Comparison of ENCODE assay signal across 9 cellular contexts in the genomic region with DNA sequence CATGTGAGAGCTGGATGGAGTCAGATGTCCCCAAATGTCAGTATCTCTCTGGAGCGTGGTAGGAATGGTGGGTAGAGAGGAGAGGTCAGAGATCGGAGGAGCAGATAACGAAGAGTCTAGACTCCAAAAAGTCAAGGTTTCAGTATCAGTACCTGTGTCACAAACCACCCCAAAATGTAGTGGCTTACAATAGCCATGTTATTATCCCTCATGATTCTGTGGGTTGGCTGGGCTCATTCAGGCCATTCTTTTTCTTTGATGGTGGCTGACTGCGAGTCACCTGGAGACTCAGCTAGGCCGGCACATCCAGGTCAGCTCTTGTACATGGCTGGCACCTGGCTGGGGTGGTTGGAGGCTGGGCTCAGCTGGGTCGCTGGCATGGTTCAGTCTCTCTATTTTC. TPM values are rescaled to one million over a fixed set of nuclear protein-coding genes. Genes with fewer than 3 reads are reported as not detected.
A peak's percentile ranks its signal among the peaks of the same experiment; 100 is the strongest.
DNase-seq lines count a peak whose midpoint lies in the region; ATAC-seq, FAIRE-seq and TF ChIP-seq lines count a peak whose summit lies in the region.
"Had no signal": no experiment of that assay in that cellular context is flagged by ENCODE, and none has a peak within 500 bp of the region (broad histone marks: within the 10 kb centered on the region; RNA-seq: fewer than 3 reads in every experiment).

No MANE protein-coding gene starts in this region.

- ATAC-seq in HG03196 (IDR thresholded peaks at IDR 0.05; ENCODE audit: unreplicated experiment) (peak; percentile 10), HG02571 (IDR thresholded peaks at IDR 0.05; ENCODE audit: unreplicated experiment) (no peak)

- no peaks in the 10 kb centered on the region for H3K27me3 Mint-ChIP-seq in activated T-helper 2 cell treated with anti-CD3 and anti-CD28 coated beads, Interferon-gamma antibody, Interleukin-2, Interleukin-4, amounts not matched to agents 10 μg/mL and 5 μg/mL and 100 μg/mL, durations not matched to agents 14 hours and 24 hours and 36 hours (ENCODE audit: low read depth)

- no peak; the same call in 1 of the 2 replicates for TF ChIP-seq POLR2A in GM12891 (IDR thresholded peaks at IDR 0.05; ENCODE audit: low read depth, low read length)

- H3K27ac Mint-ChIP-seq in activated T-helper 2 cell treated with anti-CD3 and anti-CD28 coated beads, Interferon-gamma antibody, Interleukin-2, Interleukin-4, amounts not matched to agents 10 μg/mL and 5 μg/mL and 100 μg/mL, durations not matched to agents 14 hours and 24 hours and 36 hours = peak overlapping the region; percentile 80

- intact Hi-C loops in activated T-helper 2 cell treated with anti-CD3 and anti-CD28 coated beads, Interferon-gamma antibody, Interleukin-2, Interleukin-4, amounts not matched to agents 10 μg/mL and 5 μg/mL and 100 μg/mL, durations not matched to agents 14 hours and 24 hours and 36 hours (cut with micrococcal nuclease) = loop anchor here (2.0 kb wide), 1 partner anchor 21 kb away; no protein-coding TSS in a partner anchor

- peaks cover 70% of the 10 kb centered on the region for H3K4me1 Mint-ChIP-seq in activated T-helper 2 cell treated with anti-CD3 and anti-CD28 coated beads, Interferon-gamma antibody, Interleukin-2, Interleukin-4, amounts not matched to agents 10 μg/mL and 5 μg/mL and 100 μg/mL, durations not matched to agents 14 hours and 24 hours and 36 hours (ENCODE audit: low read depth)

- no peak for FAIRE-seq in GM12891 (lab: Jason Lieb, UNC)
- FAIRE-seq: H1 had no signal

- peaks cover 48% of the 10 kb centered on the region for H3K36me3 Mint-ChIP-seq in activated T-helper 2 cell treated with anti-CD3 and anti-CD28 coated beads, Interferon-gamma antibody, Interleukin-2, Interleukin-4, amounts not matched to agents 10 μg/mL and 5 μg/mL and 100 μg/mL, durations not matched to agents 14 hours and 24 hours and 36 hours (ENCODE audit: low read depth)

- peaks cover 16% of the 10 kb centered on the region for H3K9me3 Mint-ChIP-seq in activated T-helper 2 cell treated with anti-CD3 and anti-CD28 coated beads, Interferon-gamma antibody, Interleukin-2, Interleukin-4, amounts not matched to agents 10 μg/mL and 5 μg/mL and 100 μg/mL, durations not matched to agents 14 hours and 24 hours and 36 hours

- H3K4me3 Mint-ChIP-seq in activated T-helper 2 cell treated with anti-CD3 and anti-CD28 coated beads, Interferon-gamma antibody, Interleukin-2, Interleukin-4, amounts not matched to agents 10 μg/mL and 5 μg/mL and 100 μg/mL, durations not matched to agents 14 hours and 24 hours and 36 hours (ENCODE audit: low read depth) = peak overlapping the region; percentile 66

- DNase-seq in stimulated activated CD4-positive, alpha-beta T cell treated with anti-CD3 and anti-CD28 coated beads, Interleukin-15, amount 100 ng/mL, for 24 hours = peak; percentile 40
- no peak for DNase-seq in stimulated activated CD4-positive, alpha-beta T cell treated with anti-CD3 and anti-CD28 coated beads, Interleukin-1b, Interleukin-23, amount 100 ng/mL, for 48 hours
- DNase-seq in activated T-helper 2 cell treated with anti-CD3 and anti-CD28 coated beads, Interferon-gamma antibody, Interleukin-2, Interleukin-4, amounts not matched to agents 10 μg/mL and 5 μg/mL and 100 μg/mL, durations not matched to agents 14 hours and 24 hours and 36 hours (ENCODE audit: low spot score) = no peak
- no peak for DNase-seq in NCI-H526 treated with DMSO at 0.1 percent for 48 hours (lab: John Stamatoyannopoulos, UW)
- DNase-seq in glomerular visceral epithelial cell (ENCODE audit: extremely low spot score) = no peak
- DNase-seq in GM12891 (ENCODE audit: insufficient read length, low spot score) = no peak

TF ChIP-seq in GM12891, 5 proteins besides CTCF, POLR2A, EP300 and RAD21:
- TF ChIP-seq POLR2AphosphoS5 (IDR thresholded peaks at IDR 0.05; ENCODE audit: low read depth, low read length) = no peak
- TF ChIP-seq POU2F2 (IDR thresholded peaks at IDR 0.05; ENCODE audit: low read depth, low read length) = no peak
- no peak for TF ChIP-seq SPI1 (IDR thresholded peaks at IDR 0.05; ENCODE audit: low read depth, low read length)
- TF ChIP-seq PAX5 (IDR thresholded peaks at IDR 0.05; ENCODE audit: insufficient read depth, low read length, severe bottlenecking) = no peak
- TF ChIP-seq TAF1 (IDR thresholded peaks at IDR 0.05; ENCODE audit: low read depth, low read length) = no peak

RNA-seq across cellular contexts. Expression of gene SSTR3, which starts 7.3 kb away (rescaled TPM):
- 0.64 and 0.75 TPM in 2 replicates for total RNA-seq in activated T-helper 2 cell treated with anti-CD3 and anti-CD28 coated beads, Interferon-gamma antibody, Interleukin-2, Interleukin-4, amounts not matched to agents 10 μg/mL and 5 μg/mL and 100 μg/mL, durations not matched to agents 14 hours and 24 hours and 36 hours
- polyA plus RNA-seq in GM12891 (2012; ENCODE audit: low read depth, missing spikeins) = 3.7 TPM

RNA-seq across cellular contexts. Expression of gene RAC2, which starts 24.5 kb away (rescaled TPM):
- 499 and 506 TPM in 2 replicates for total RNA-seq in activated T-helper 2 cell treated with anti-CD3 and anti-CD28 coated beads, Interferon-gamma antibody, Interleukin-2, Interleukin-4, amounts not matched to agents 10 μg/mL and 5 μg/mL and 100 μg/mL, durations not matched to agents 14 hours and 24 hours and 36 hours
- 448 TPM for polyA plus RNA-seq in GM12891 (2012; ENCODE audit: low read depth, missing spikeins)

RNA-seq across cellular contexts. Expression of gene C1QTNF6, which starts 31.5 kb away (rescaled TPM):
- total RNA-seq in activated T-helper 2 cell treated with anti-CD3 and anti-CD28 coated beads, Interferon-gamma antibody, Interleukin-2, Interleukin-4, amounts not matched to agents 10 μg/mL and 5 μg/mL and 100 μg/mL, durations not matched to agents 14 hours and 24 hours and 36 hours = 7.5 and 7.7 TPM in 2 replicates
- polyA plus RNA-seq in GM12891 (2012; ENCODE audit: low read depth, missing spikeins) = 2.6 TPM
